Comparison of ENCODE assay signal across 8 cellular contexts in genomic region chr19:46745521-46746280, GRCh38. TPM values are rescaled to one million over a fixed set of nuclear protein-coding genes. Genes with fewer than 3 reads are reported as not detected.
DNase-seq lines count a peak whose midpoint lies in the region; ATAC-seq, FAIRE-seq and TF ChIP-seq lines count a peak whose summit lies in the region.

A gene with protein sequence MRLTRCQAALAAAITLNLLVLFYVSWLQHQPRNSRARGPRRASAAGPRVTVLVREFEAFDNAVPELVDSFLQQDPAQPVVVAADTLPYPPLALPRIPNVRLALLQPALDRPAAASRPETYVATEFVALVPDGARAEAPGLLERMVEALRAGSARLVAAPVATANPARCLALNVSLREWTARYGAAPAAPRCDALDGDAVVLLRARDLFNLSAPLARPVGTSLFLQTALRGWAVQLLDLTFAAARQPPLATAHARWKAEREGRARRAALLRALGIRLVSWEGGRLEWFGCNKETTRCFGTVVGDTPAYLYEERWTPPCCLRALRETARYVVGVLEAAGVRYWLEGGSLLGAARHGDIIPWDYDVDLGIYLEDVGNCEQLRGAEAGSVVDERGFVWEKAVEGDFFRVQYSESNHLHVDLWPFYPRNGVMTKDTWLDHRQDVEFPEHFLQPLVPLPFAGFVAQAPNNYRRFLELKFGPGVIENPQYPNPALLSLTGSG (plus strand): TSS chr19:46746057. CDS start chr19:46755451, 9,394 bp downstream.

- TF ChIP-seq POLR2A in HepG2 (IDR thresholded peaks at IDR 0.05; ENCODE audit: insufficient read depth in 1 of 2, low read depth in 2 of 2, low read length in 2 of 2): no peak; a peak in 1 of 4 replicates

- H3K27me3 ChIP-seq in HepG2 (ENCODE audit: control insufficient read depth in 1 of 2, insufficient read depth in 2 of 2, low read length in 2 of 2): no peaks in the 10 kb centered on the region; a peak in 2 of 5 replicates

- under 1% methylated on average over 36 of the region's 68 CpGs for WGBS in HepG2 (ENCODE audit: low lambda C conversion rate)

- H3K36me3 ChIP-seq in HepG2 (replicated peaks in 1 of 2; ENCODE audit: control insufficient read depth in 1 of 2, insufficient read depth in 2 of 2, low read length in 2 of 2): peaks cover 10 to 17% of the 10 kb centered on the region in 2 experiments

- no peak for FAIRE-seq in HepG2 (lab: Jason Lieb, UNC)

- DNase-seq in EH (ENCODE audit: low read depth) (peak; percentile 35), HepG2 (ENCODE audit: low spot score) (no peak), epidermal melanocyte (ENCODE audit: insufficient read length, low spot score) (no peak)
- DNase-seq in central memory CD8-positive, alpha-beta T cell (ENCODE audit: low spot score in 2 of 2): no peak
- peak; percentile 17 for DNase-seq in stimulated activated CD8-positive, alpha-beta memory T cell treated with anti-CD3 and anti-CD28 coated beads, Interleukin-12 subunit alpha, Interleukin-12 subunit beta, amount 100 ng/mL, for 1 hour (ENCODE audit: low read depth)

- CTCF ChIA-PET in HepG2 (lab: Yijun Ruan, JAX; ENCODE audit: low intra/inter-chr PET ratio, low total read pairs): no interaction called here

- H3K4me3 Mint-ChIP-seq in T-helper 1 cell treated with Interleukin-12 subunit alpha and Interleukin-12 subunit beta and Interleukin-4 antibody, amounts not matched to agents 30 μg/mL and 1 μg/mL, for 36 hours: peak within 1 kb of the TSS; percentile 93
- H3K4me3 Mint-ChIP-seq in central memory CD8-positive, alpha-beta T cell: peak within 1 kb of the TSS; percentile 85

- no peak for TF ChIP-seq CTCF in HepG2 (CRISPR knock-in tag; IDR thresholded peaks at IDR 0.05)

- in situ Hi-C loops in HepG2 (cut with HindIII; ENCODE audit: extremely low pct_ligation_motif_present, low pct_unique_long_range_greater_than_20kb): no loop called here

- H3K79me2 ChIP-seq in HepG2 (ENCODE audit: insufficient read depth, low read length): peaks cover 55% of the 10 kb centered on the region

- peaks cover 4% of the 10 kb centered on the region for H3K36me3 Mint-ChIP-seq in T-helper 1 cell treated with Interleukin-12 subunit alpha and Interleukin-12 subunit beta and Interleukin-4 antibody, amounts not matched to agents 30 μg/mL and 1 μg/mL, for 36 hours (ENCODE audit: low read depth)
- peaks cover 17% of the 10 kb centered on the region for H3K36me3 Mint-ChIP-seq in central memory CD8-positive, alpha-beta T cell (ENCODE audit: insufficient read depth)

- no peaks in the 10 kb centered on the region for H3K9me3 Mint-ChIP-seq in T-helper 1 cell treated with Interleukin-12 subunit alpha and Interleukin-12 subunit beta and Interleukin-4 antibody, amounts not matched to agents 30 μg/mL and 1 μg/mL, for 36 hours
- H3K9me3 Mint-ChIP-seq in central memory CD8-positive, alpha-beta T cell: no peaks in the 10 kb centered on the region

- no peak for TF ChIP-seq EP300 in HepG2 (IDR thresholded peaks at IDR 0.05; ENCODE audit: low read depth in 2 of 2, low read length in 2 of 2)
- no peak for TF ChIP-seq EP300 in HepG2 (CRISPR knock-in tag; IDR thresholded peaks at IDR 0.05; ENCODE audit: borderline replicate concordance)

- BruUV-seq in HepG2 (replicated peaks; lab: Mats Ljungman, UMichigan): no TSS peak

- no peak for TF ChIP-seq RAD21 in HepG2 (CRISPR knock-in tag; IDR thresholded peaks at IDR 0.05)

- peak within 1 kb of the TSS; percentile 96 for H3K4me2 ChIP-seq in HepG2 (ENCODE audit: low read depth, low read length)

- peak within 1 kb of the TSS; percentile 94 for H3K9ac ChIP-seq in HepG2 (ENCODE audit: insufficient read depth, low read depth, low read length)

- no peaks in the 10 kb centered on the region for H3K9me3 ChIP-seq in HepG2 (ENCODE audit: low read length)

- H3K4me1 ChIP-seq in HepG2 (ENCODE audit: insufficient read depth, low read length): peaks cover 28% of the 10 kb centered on the region

- ATAC-seq in HG02678 (IDR thresholded peaks at IDR 0.05; ENCODE audit: unreplicated experiment): peak; percentile 51
- peak; percentile 57 for ATAC-seq in central memory CD8-positive, alpha-beta T cell (replicated peaks; ENCODE audit: extremely low read depth, poor library complexity, severe bottlenecking)
- ATAC-seq in HepG2: peak; percentile 61
- ATAC-seq in HG03095 (IDR thresholded peaks at IDR 0.05; ENCODE audit: unreplicated experiment): no peak

- H4K20me1 ChIP-seq in HepG2 (ENCODE audit: insufficient read depth, low read length): peaks cover 34% of the 10 kb centered on the region

- no peaks in the 10 kb centered on the region for H3K27me3 Mint-ChIP-seq in T-helper 1 cell treated with Interleukin-12 subunit alpha and Interleukin-12 subunit beta and Interleukin-4 antibody, amounts not matched to agents 30 μg/mL and 1 μg/mL, for 36 hours (ENCODE audit: low read depth)
- H3K27me3 Mint-ChIP-seq in central memory CD8-positive, alpha-beta T cell: no peaks in the 10 kb centered on the region

- H2AFZ ChIP-seq in HepG2 (ENCODE audit: low read length): no peak within 1 kb of the TSS

- POLR2A ChIA-PET in HepG2 (lab: Yijun Ruan, JAX): interaction anchor here (1.0 to 1.4 kb wide), 4 partner anchors 29 to 110 kb away, joined by 3 read pairs; partner anchors contain the start of gene PRKD2

- H3K27ac Mint-ChIP-seq in T-helper 1 cell treated with Interleukin-12 subunit alpha and Interleukin-12 subunit beta and Interleukin-4 antibody, amounts not matched to agents 30 μg/mL and 1 μg/mL, for 36 hours: peak within 1 kb of the TSS; percentile 87
- peak within 1 kb of the TSS; percentile 85 for H3K27ac Mint-ChIP-seq in central memory CD8-positive, alpha-beta T cell (ENCODE audit: low read depth)

- H3K4me3 ChIP-seq in HepG2 (replicated peaks in 1 of 3; ENCODE audit: insufficient read depth in 1 of 3, low read depth in 2 of 3, low read length in 3 of 3): peak within 1 kb of the TSS; percentile 86 to 98 (median 95)

- H3K27ac ChIP-seq in HepG2 (ENCODE audit: extremely low read length, insufficient read depth, low read length): peak within 1 kb of the TSS; percentile 71

- peaks cover 30% of the 10 kb centered on the region for H3K4me1 Mint-ChIP-seq in T-helper 1 cell treated with Interleukin-12 subunit alpha and Interleukin-12 subunit beta and Interleukin-4 antibody, amounts not matched to agents 30 μg/mL and 1 μg/mL, for 36 hours (ENCODE audit: low read depth)
- H3K4me1 Mint-ChIP-seq in central memory CD8-positive, alpha-beta T cell: peaks cover 58% of the 10 kb centered on the region

- intact Hi-C loops in HepG2 (cut with micrococcal nuclease; ENCODE audit: unreplicated experiment): no loop called here

TF ChIP-seq in HepG2, 621 proteins besides CTCF, POLR2A, EP300 and RAD21 (continues in another document):
- no peak for TF ChIP-seq NFRKB (IDR thresholded peaks at IDR 0.05)
- TF ChIP-seq ZNF839 (CRISPR knock-in tag; IDR thresholded peaks at IDR 0.05; ENCODE audit: borderline replicate concordance): no peak

RNA-seq across cellular contexts. Expression of the gene that starts here (rescaled TPM):
- total RNA-seq in HepG2 (2016; rRNA removed; fragmentation: Illumina TruSeq; extraction: Trizol): 4.0 and 9.8 TPM in 2 replicates
- 1.2 and 1.9 TPM in 2 replicates for total RNA-seq in HepG2 (2016; cell fraction: cytosol; rRNA removed; fragmentation: Illumina TruSeq; extraction: Trizol; ENCODE audit: low read depth)
- 3.4 and 11.2 TPM in 2 replicates for total RNA-seq in HepG2 (2016; cell fraction: insoluble cytoplasmic fraction; rRNA removed; fragmentation: Illumina TruSeq; extraction: Trizol)
- 3.6 and 3.7 TPM in 2 replicates for total RNA-seq in HepG2 (2016; cell fraction: membrane; rRNA removed; fragmentation: Illumina TruSeq; extraction: Trizol)
- total RNA-seq in HepG2 (2016; cell fraction: nucleus; rRNA removed; fragmentation: Illumina TruSeq; extraction: Trizol): 11.2 and 11.6 TPM in 2 replicates
- 7.3 and 9.2 TPM in 2 replicates for polyA plus RNA-seq in HepG2 (2011; rRNA removed)
- polyA plus RNA-seq in HepG2 (2011; cell fraction: cytosol; rRNA removed): 7.8 and 9.7 TPM in 2 replicates
- 27.5 and 33.9 TPM in 2 replicates for polyA plus RNA-seq in HepG2 (2011; cell fraction: nucleus; rRNA removed)
- 12.4 and 17.0 TPM in 2 replicates for polyA plus RNA-seq in HepG2 (2012)
- polyA plus RNA-seq in HepG2 (2016; cell fraction: cytosol; fragmentation: Illumina TruSeq; extraction: Trizol; ENCODE audit: low read depth): 0.63 and 1.3 TPM in 2 replicates
- polyA plus RNA-seq in HepG2 (2016; cell fraction: insoluble cytoplasmic fraction; fragmentation: Illumina TruSeq; extraction: Trizol; ENCODE audit: low read depth): 5.1 TPM in 2 replicates
- 1.7 and 2.3 TPM in 2 replicates for polyA plus RNA-seq in HepG2 (2016; cell fraction: membrane; fragmentation: Illumina TruSeq; extraction: Trizol; ENCODE audit: low read depth)
- 34.8 and 35.7 TPM in 2 replicates for polyA plus RNA-seq in HepG2 (2016; cell fraction: nucleus; fragmentation: Illumina TruSeq; extraction: Trizol; ENCODE audit: insufficient read depth, low read depth)
- polyA minus RNA-seq in HepG2 (2011; rRNA and poly(A)+ RNA removed; ENCODE audit: low replicate concordance): 6.9 and 11.0 TPM in 2 replicates
- 7.5 and 8.8 TPM in 2 replicates for polyA minus RNA-seq in HepG2 (2011; cell fraction: cytosol; rRNA and poly(A)+ RNA removed)
- 10.3 and 11.5 TPM in 2 replicates for polyA minus RNA-seq in HepG2 (2011; cell fraction: nucleus; rRNA and poly(A)+ RNA removed)

Comparison
In these comparisons a context has a peak if more than half of its experiments do, and no peak if none do; other contexts are left out.
1. DNase-seq: peak in EH (single experiment) and stimulated activated CD8-positive, alpha-beta memory T cell treated with anti-CD3 and anti-CD28 coated beads, Interleukin-12 subunit alpha, Interleukin-12 subunit beta, amount 100 ng/mL, for 1 hour (single experiment); none in central memory CD8-positive, alpha-beta T cell (0 of 2), HepG2 (single experiment) and epidermal melanocyte (single experiment).